Comparison of ENCODE assay signal across 13 cellular contexts in the genomic region with DNA sequence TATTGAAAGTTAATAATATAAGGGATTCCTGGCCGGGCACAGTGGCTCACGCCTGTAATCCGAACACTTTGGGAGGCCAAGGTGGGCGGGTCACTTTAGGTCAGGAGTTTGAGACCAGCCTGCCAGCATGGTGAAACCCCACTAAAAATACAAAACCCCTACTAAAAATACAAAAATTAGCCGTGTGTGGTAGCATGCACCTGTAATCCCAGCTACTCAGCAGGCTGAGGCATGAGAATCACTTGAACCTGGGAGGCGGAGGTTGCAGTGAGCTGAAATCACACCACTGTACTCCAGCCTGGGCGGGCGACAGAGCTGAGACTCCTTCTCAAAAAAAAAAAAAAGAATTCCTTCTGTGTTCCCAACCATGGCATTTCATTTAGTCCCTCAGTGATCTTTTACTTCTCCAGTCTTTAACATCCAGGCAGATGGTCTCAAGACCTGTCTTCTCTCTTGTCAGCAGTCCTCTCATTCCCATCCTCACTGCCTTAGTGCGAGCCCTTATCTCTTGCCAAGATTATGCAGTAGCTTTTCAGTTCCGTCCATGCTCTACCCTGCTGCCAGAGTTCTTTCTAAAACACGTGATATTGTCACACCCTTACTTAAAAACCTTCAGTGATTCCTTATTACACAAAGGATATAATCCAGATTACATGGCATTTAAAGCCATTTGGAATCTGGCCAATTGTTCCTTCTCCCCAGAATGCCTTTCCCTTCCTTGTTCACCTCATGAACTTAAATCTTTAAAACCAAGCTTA. TPM values are rescaled to one million over a fixed set of nuclear protein-coding genes. Genes with fewer than 3 reads are reported as not detected.
DNase-seq lines count a peak whose midpoint lies in the region; ATAC-seq and TF ChIP-seq lines count a peak whose summit lies in the region.
"Had no signal": no experiment of that assay in that cellular context is flagged by ENCODE, and none has a peak within 500 bp of the region (broad histone marks: within the 10 kb centered on the region; RNA-seq: fewer than 3 reads in every experiment).

No MANE protein-coding gene starts in this region.

- H3K9me3 ChIP-seq in cardiac muscle cell (ENCODE audit: low read depth) = no peaks in the 10 kb centered on the region
- no peaks in the 10 kb centered on the region for H3K9me3 ChIP-seq in body of pancreas
- no peaks in the 10 kb centered on the region for H3K9me3 ChIP-seq in mucosa of descending colon
- H3K9me3 ChIP-seq in transverse colon = no peaks in the 10 kb centered on the region
- H3K9me3 ChIP-seq in gastroesophageal sphincter = no peaks in the 10 kb centered on the region
- H3K9me3 ChIP-seq: heart right ventricle had no signal

- peak in 1 of 2 donors; percentile 32 for DNase-seq in cardiac muscle cell (ENCODE audit: low read depth in 1 of 2, low spot score in 1 of 2)
- DNase-seq in cardiac septum (ENCODE audit: low spot score) = no peak
- no peak for DNase-seq in body of pancreas
- DNase-seq in mucosa of descending colon = peak in 1 of 3 donors; percentile 60
- DNase-seq in transverse colon = peak; percentile 18
- DNase-seq in GM20000 (ENCODE audit: low spot score) = no peak
- no peak for DNase-seq in SHP77 (lab: John Stamatoyannopoulos, UW)
- DNase-seq: activated CD4-positive, alpha-beta T cell treated with anti-CD3 and anti-CD28 coated beads for 1 hour; activated CD8-positive, alpha-beta memory T cell treated with anti-CD3 and anti-CD28 coated beads, Interleukin-2, amount 50 U/mL, for 4 hours; activated naive CD4-positive, alpha-beta T cell treated with anti-CD3 and anti-CD28 coated beads, Interleukin-2, amount 50 U/mL, for 16 hours; heart right ventricle; MV-4-11 had no signal

- no peak overlapping the region for H3K4me3 ChIP-seq in cardiac muscle cell
- no peak overlapping the region for H3K4me3 ChIP-seq in body of pancreas
- no peak overlapping the region for H3K4me3 ChIP-seq in mucosa of descending colon
- no peak overlapping the region for H3K4me3 ChIP-seq in transverse colon
- H3K4me3 ChIP-seq in gastroesophageal sphincter = no peak overlapping the region
- H3K4me3 ChIP-seq: heart right ventricle had no signal

- no peaks in the 10 kb centered on the region for H3K27me3 ChIP-seq in cardiac muscle cell
- H3K27me3 ChIP-seq in body of pancreas = no peaks in the 10 kb centered on the region
- H3K27me3 ChIP-seq in transverse colon = no peaks in the 10 kb centered on the region
- no peaks in the 10 kb centered on the region for H3K27me3 ChIP-seq in gastroesophageal sphincter
- H3K27me3 ChIP-seq: heart right ventricle had no signal

- TF ChIP-seq EP300 in transverse colon (IDR thresholded peaks at IDR 0.05; ENCODE audit: low read depth) (no peak), gastroesophageal sphincter (IDR thresholded peaks at IDR 0.05) (no peak)

- H3K36me3 ChIP-seq in cardiac muscle cell (no peaks in the 10 kb centered on the region), body of pancreas (replicated peaks in 1 of 2; ENCODE audit: insufficient read depth in 1 of 2, low read depth in 2 of 2) (no peaks in the 10 kb centered on the region), mucosa of descending colon (ENCODE audit: low read depth) (no peaks in the 10 kb centered on the region), transverse colon (no peaks in the 10 kb centered on the region), gastroesophageal sphincter (no peaks in the 10 kb centered on the region)
- H3K36me3 ChIP-seq: heart right ventricle had no signal

- H3K4me1 ChIP-seq in cardiac muscle cell (ENCODE audit: low read depth) = peaks cover 12% of the 10 kb centered on the region
- peaks cover 10% of the 10 kb centered on the region for H3K4me1 ChIP-seq in body of pancreas
- H3K4me1 ChIP-seq in mucosa of descending colon (ENCODE audit: low read depth) = peaks cover 8% of the 10 kb centered on the region
- H3K4me1 ChIP-seq in transverse colon = peaks cover 14 to 24% (median 17%) of the 10 kb centered on the region in 4 donors
- peaks cover 0 to 19% (median 6%) of the 10 kb centered on the region in 3 donors for H3K4me1 ChIP-seq in gastroesophageal sphincter

- TF ChIP-seq CTCF in cardiac muscle cell (IDR thresholded peaks at IDR 0.05; ENCODE audit: low read depth, low read length) (no peak), body of pancreas (IDR thresholded peaks at IDR 0.05) (no peak), mucosa of descending colon (IDR thresholded peaks at IDR 0.05) (no peak), transverse colon (IDR thresholded peaks at IDR 0.05) (no peak), GM20000 (IDR thresholded peaks at IDR 0.05; ENCODE audit: extremely low read depth, missing control alignments) (no peak), gastroesophageal sphincter (IDR thresholded peaks at IDR 0.05) (no peak)

- 52 to 73% methylated on average over 11 of the region's 11 CpGs for WGBS in body of pancreas, 2 donors
- WGBS in transverse colon (ENCODE audit: low coverage in 1 of 2), 2 donors = 55 to 68% methylated on average over 11 of the region's 11 CpGs
- WGBS in gastroesophageal sphincter (ENCODE audit: low coverage in 1 of 2), 2 donors = 61 to 65% methylated on average over 8 to 11 of the region's 11 CpGs

- H3K27ac ChIP-seq in cardiac muscle cell (peak overlapping the region; percentile 74), body of pancreas (peak overlapping the region in 2 of 4 donors; percentile 4 to 44), transverse colon (peak overlapping the region; percentile 24 to 63 (median 60)), gastroesophageal sphincter (no peak overlapping the region)

- in situ Hi-C loops in transverse colon (cut with MboI; ENCODE audit: low pct_ligation_motif_present in 1 of 4, low pct_unique_long_range_greater_than_20kb in 1 of 4, low sequenced_read_pairs in 3 of 4) = no loop called here

- intact Hi-C loops in cardiac septum (cut with DNase I) (no loop called here), body of pancreas (cut with DNase I) (no loop called here), mucosa of descending colon (cut with DNase I, micrococcal nuclease) (no loop called here), transverse colon (cut with DNase I; ENCODE audit: low total_unique reads) (loop anchor here (1.0 kb wide), 1 partner anchor 21 kb away; no protein-coding TSS in a partner anchor)

- ATAC-seq in body of pancreas = peak; percentile 18
- ATAC-seq in mucosa of descending colon = peak; percentile 98
- ATAC-seq in gastroesophageal sphincter = no peak

- TF ChIP-seq POLR2A in body of pancreas (IDR thresholded peaks at IDR 0.05) = no peak
- TF ChIP-seq POLR2A in transverse colon (IDR thresholded peaks at IDR 0.05) = no peak
- no peak for TF ChIP-seq POLR2A in gastroesophageal sphincter (IDR thresholded peaks at IDR 0.05)

RNA-seq across cellular contexts. Expression of a gene that starts 17.9 kb away (rescaled TPM):
- total RNA-seq in cardiac muscle cell = 99.7 and 132 TPM in 2 replicates
- polyA plus RNA-seq in cardiac muscle cell = 99.5 and 116 TPM in 2 replicates
- total RNA-seq in cardiac septum = 69.6 TPM
- 10 to 100 TPM; 62.8 to 63.6 TPM for total RNA-seq in body of pancreas
- 100 to 1,000 TPM; 111 to 129 (median 115) TPM for total RNA-seq in mucosa of descending colon
- total RNA-seq in transverse colon = 100 to 1,000 TPM in 2 of 4 donors, 10 to 100 TPM in 2; 44.8 to 187 (median 117) TPM
- 100 to 1,000 TPM in 1 of 4 donors, 10 to 100 TPM in 3; 78.4 to 115 (median 94.2) TPM for total RNA-seq in gastroesophageal sphincter

RNA-seq across cellular contexts. Expression of a gene that starts 28.0 kb away (rescaled TPM):
- total RNA-seq in cardiac muscle cell (3.1 and 4.6 TPM in 2 replicates), cardiac septum (15.1 TPM), body of pancreas (10 to 100 TPM; 17.8 to 32.7 TPM), mucosa of descending colon (10 to 100 TPM; 47.5 to 87.9 (median 61.5) TPM), transverse colon (10 to 100 TPM; 18.7 to 60.8 (median 40.0) TPM), gastroesophageal sphincter (100 to 1,000 TPM; 155 to 221 (median 202) TPM)
- polyA plus RNA-seq in cardiac muscle cell = 2.4 and 3.8 TPM in 2 replicates

Comparison
In these comparisons a context has a peak if more than half of its experiments do, and no peak if none do; other contexts are left out.
1. H3K27ac ChIP-seq: peak in cardiac muscle cell (single experiment) and transverse colon (4 of 4); none in gastroesophageal sphincter (0 of 4).